In genomic region chr5:122073023-122073422, GRCh38 we compare ENCODE assay signal across 1 cellular context.
TF ChIP-seq lines count a peak whose summit lies in the region.

No MANE protein-coding gene starts in this region.

TF ChIP-seq in A549, 52 proteins besides CTCF, POLR2A, EP300 and RAD21:
- TF ChIP-seq MAFK (IDR thresholded peaks at IDR 0.05; ENCODE audit: partially characterized antibody), result peak; percentile 22
- TF ChIP-seq CBX2 (IDR thresholded peaks at IDR 0.05; ENCODE audit: borderline replicate concordance, low read depth), result no peak
